In the genomic region with DNA sequence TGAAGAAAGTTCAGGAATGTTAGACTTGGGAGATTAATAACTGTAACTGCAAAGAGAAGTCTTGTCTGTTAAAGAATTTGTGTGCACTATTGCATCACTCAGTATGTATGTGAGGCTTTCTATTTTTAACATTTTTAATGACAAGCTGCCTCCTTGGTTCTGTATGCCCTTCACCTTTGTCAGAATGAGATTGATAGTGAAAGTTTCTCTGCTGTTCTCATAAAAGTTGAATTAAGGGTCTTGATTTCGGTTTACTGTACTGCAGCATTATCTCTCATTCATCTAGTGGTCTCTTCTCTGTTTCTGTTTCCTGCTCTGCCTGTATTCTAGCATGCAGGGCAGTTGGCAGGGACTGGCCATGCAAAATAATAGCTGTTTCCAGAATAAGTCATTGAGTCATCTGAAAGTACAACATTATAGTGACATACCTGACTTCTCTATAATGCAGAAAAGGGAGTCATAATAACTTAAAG, we compare ENCODE assay signal across 1 cellular context.
TF ChIP-seq lines count a peak whose summit lies in the region.

No MANE protein-coding gene starts in this region.

TF ChIP-seq in IMR-90, 13 proteins besides CTCF, POLR2A, EP300 and RAD21:
- TF ChIP-seq RCOR1 (IDR thresholded peaks at IDR 0.05; ENCODE audit: insufficient replicate concordance, low read length) (no peak), CEBPB (IDR thresholded peaks at IDR 0.05; ENCODE audit: low read depth, low read length) (peak; percentile 79)
TF ChIP-seq in IMR-90: peak in this region for 1.
